Comparison of ENCODE assay signal across 8 cellular contexts in the genomic region with DNA sequence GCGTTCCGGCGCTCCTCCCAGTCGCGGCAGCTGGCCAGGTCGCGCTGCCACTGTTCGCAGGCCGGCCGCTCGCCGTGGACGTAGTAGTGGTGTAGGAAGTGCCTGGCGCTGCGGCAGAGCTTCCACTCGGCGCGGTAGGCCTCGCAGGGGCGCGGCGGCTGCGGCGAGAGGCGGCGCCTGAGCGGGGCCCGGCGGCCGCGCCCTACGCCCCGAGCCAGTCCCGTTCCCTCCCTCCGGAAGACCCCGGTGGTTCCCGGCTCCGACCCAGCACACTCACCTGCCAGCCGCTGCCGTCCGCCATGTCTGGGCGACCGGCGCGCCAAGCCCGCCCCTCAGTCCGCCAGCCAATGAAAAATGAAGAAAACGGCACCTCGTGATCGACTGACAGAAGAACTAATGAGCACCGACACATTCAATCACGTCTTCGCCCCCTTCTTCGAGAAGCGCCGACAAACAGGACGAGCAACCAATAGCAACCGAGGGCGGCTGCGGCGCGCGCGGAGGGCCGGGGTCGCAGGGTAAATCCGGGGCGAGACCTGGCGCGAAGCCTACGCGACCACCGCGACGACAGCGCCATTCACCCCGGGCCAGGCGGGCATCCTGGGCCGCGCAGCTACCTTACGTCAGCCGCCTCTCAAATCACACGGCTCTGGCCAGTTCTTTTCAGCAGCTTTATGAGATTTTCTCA. TPM values are rescaled to one million over a fixed set of nuclear protein-coding genes. Genes with fewer than 3 reads are reported as not detected.
DNase-seq lines count a peak whose midpoint lies in the region; ATAC-seq and TF ChIP-seq lines count a peak whose summit lies in the region.

A gene with protein sequence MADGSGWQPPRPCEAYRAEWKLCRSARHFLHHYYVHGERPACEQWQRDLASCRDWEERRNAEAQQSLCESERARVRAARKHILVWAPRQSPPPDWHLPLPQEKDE (minus strand): TSS at position 324 of the 688 bp plus-strand sequence. CDS start 23 bp downstream, at position 301.

- H3K27me3 ChIP-seq in colonic mucosa, result no peaks in the 10 kb centered on the region
- H3K27me3 ChIP-seq in layer of hippocampus (ENCODE audit: control insufficient read depth, insufficient read depth, low read length), result no peaks in the 10 kb centered on the region

- DNase-seq in Ammon's horn (ENCODE audit: low spot score), result peak; percentile 98
- DNase-seq in GM19238 (ENCODE audit: insufficient read length, low spot score), result peak; percentile 95
- DNase-seq in NCI-H524 treated with DMSO at 0.1 percent for 48 hours (lab: John Stamatoyannopoulos, UW), result peak; percentile 89
- peak; percentile 89 for DNase-seq in activated CD4-positive, alpha-beta T cell treated with anti-CD3 and anti-CD28 coated beads for 48 hours
- DNase-seq in colonic mucosa, result peak; percentile 92
- peak; percentile 73 to 82 for DNase-seq in stimulated activated CD4-positive, alpha-beta T cell treated with anti-CD3 and anti-CD28 coated beads, Interleukin-1b, Interleukin-23, amount 100 ng/mL, for 4 hours (ENCODE audit: low read depth in 2 of 2)

- H3K9ac ChIP-seq in colonic mucosa (ENCODE audit: low read depth in 2 of 2, low read length in 2 of 2), result peak within 1 kb of the TSS; percentile 67 to 70

- intact Hi-C loops in colonic mucosa (cut with DNase I), result no loop called here

- H3K27ac ChIP-seq in colonic mucosa (peak within 1 kb of the TSS; percentile 87), layer of hippocampus (ENCODE audit: low read depth, low read length) (peak within 1 kb of the TSS; percentile 70)

- H3K4me1 ChIP-seq in colonic mucosa, result peaks cover 13% of the 10 kb centered on the region

- no peak for TF ChIP-seq CTCF in colonic mucosa (IDR thresholded peaks at IDR 0.05)

- H3K4me3 ChIP-seq in colonic mucosa, result peak within 1 kb of the TSS; percentile 94

- peak; percentile 80 for ATAC-seq in HG03442 (IDR thresholded peaks at IDR 0.05; ENCODE audit: unreplicated experiment)

- no peaks in the 10 kb centered on the region for H3K36me3 ChIP-seq in colonic mucosa

- no peaks in the 10 kb centered on the region for H3K9me3 ChIP-seq in colonic mucosa

RNA-seq across cellular contexts. Expression of the gene that starts here (rescaled TPM):
- total RNA-seq in colonic mucosa, result 10 to 100 TPM; 21.6 to 21.8 TPM

Comparison
In these comparisons a context has a peak if more than half of its experiments do, and no peak if none do; other contexts are left out.
1. Peak in every context shown above with its lines: DNase-seq, ATAC-seq, H3K4me3 ChIP-seq and H3K27ac ChIP-seq.